Comparison of ENCODE assay signal across 16 cellular contexts in the genomic region with DNA sequence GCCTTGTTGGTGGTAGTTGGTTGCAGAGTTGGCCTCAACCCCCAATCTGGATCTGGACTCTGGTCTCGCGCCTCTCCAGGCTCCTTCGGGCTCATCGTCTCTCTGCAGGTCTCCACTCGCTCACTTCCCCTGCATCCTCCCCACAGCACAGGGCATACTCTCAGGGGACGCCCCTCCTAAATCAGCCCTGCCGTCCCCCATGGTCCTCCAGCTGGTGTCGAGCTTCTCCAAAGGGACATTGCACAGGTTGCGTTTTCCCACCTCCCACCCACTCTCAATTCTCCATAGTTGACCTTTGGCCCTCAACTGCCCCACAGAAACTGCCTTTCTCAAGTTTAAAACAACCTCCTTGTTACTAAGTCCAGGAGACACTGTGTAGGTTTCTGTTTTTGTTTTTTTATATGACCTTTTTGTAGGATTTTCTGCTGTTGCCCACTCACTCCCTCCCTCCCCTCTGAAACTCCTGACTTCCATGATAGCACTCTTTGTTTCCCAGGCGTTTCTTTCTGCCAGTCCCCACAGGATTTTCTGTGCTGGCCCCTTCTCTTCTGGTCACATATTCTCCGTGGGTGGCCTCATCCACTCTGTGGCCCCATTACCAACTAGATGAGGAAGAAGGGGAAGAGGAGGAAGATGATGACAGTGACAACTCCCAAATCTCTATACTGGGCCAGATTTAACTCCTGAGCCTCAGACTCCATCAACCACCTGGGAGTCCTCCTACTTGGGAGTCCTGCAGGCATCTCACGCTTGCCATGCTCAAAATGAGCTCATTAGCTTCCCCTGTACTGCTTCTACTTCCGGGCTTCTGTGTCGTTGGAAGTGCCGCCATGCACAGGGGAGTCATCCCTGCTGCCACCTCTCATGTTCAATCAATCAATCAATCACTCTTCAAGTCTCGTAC.
"Had no signal": no experiment of that assay in that cellular context is flagged by ENCODE, and none has a peak within 500 bp of the region (broad histone marks: within the 10 kb centered on the region; RNA-seq: fewer than 3 reads in every experiment).

No MANE protein-coding gene starts in this region.

- H3K79me2 ChIP-seq: hepatocyte had no signal

- H2AFZ ChIP-seq: hepatocyte had no signal

- H3K36me3 ChIP-seq: gastrocnemius medialis had no signal

- H3K4me3 Mint-ChIP-seq: activated naive CD8-positive, alpha-beta T cell; activated T-cell treated with anti-CD3 and anti-CD28 coated beads, Interleukin-2, amount 50 U/mL, for 4 hours; stimulated activated naive CD8-positive, alpha-beta T cell treated with anti-CD3 and anti-CD28 coated beads, Interleukin-15, amount 100 ng/mL, for 72 hours; T-helper 2 cell treated with Interferon-gamma antibody and Interleukin-4, amounts not matched to agents 5 μg/mL and 100 μg/mL, for 36 hours had no signal

- H3K27me3 Mint-ChIP-seq: activated naive CD8-positive, alpha-beta T cell had no signal

- DNase-seq: activated CD4-positive, alpha-beta T cell treated with anti-CD3 and anti-CD28 coated beads, Interleukin-2, amount 50 U/mL, for 4 hours; activated CD4-positive, CD25-positive, alpha-beta regulatory T cell treated with anti-CD3 and anti-CD28 coated beads, Interleukin-2, amount 50 U/mL, for 72 hours; activated effector memory CD4-positive, alpha-beta T cell treated with anti-CD3 and anti-CD28 coated beads, Interleukin-2, amount 50 U/mL, for 16 hours; activated T-cell treated with anti-CD3 and anti-CD28 coated beads, Interleukin-2, amount 50 U/mL, for 4 hours; anterior cingulate cortex; effector CD4-positive, alpha-beta T cell; gastrocnemius medialis; left ventricle myocardium superior; stimulated activated CD4-positive, alpha-beta T cell treated with anti-CD3 and anti-CD28 coated beads, Interleukin-4, amount 100 ng/mL, for 1 hour; stimulated activated CD8-positive, alpha-beta memory T cell treated with anti-CD3 and anti-CD28 coated beads, Interleukin-4, amount 100 ng/mL, for 48 hours; stimulated activated naive CD8-positive, alpha-beta T cell treated with anti-CD3 and anti-CD28 coated beads, Interleukin-15, amount 100 ng/mL, for 72 hours; testis had no signal

- H3K4me1 ChIP-seq: gastrocnemius medialis had no signal

- H3K36me3 Mint-ChIP-seq: activated naive CD8-positive, alpha-beta T cell had no signal

- H3K27me3 ChIP-seq: hepatocyte, testis had no signal

- H3K27ac ChIP-seq: gastrocnemius medialis, hepatocyte, testis had no signal

- ATAC-seq: activated T-cell treated with anti-CD3 and anti-CD28 coated beads, Interleukin-2, amount 50 U/mL, for 4 hours; gastrocnemius medialis; left ventricle myocardium superior; stimulated activated naive CD8-positive, alpha-beta T cell treated with anti-CD3 and anti-CD28 coated beads, Interleukin-15, amount 100 ng/mL, for 72 hours had no signal

- H3K9me3 Mint-ChIP-seq: activated T-cell treated with anti-CD3 and anti-CD28 coated beads, Interleukin-2, amount 50 U/mL, for 4 hours; stimulated activated naive CD8-positive, alpha-beta T cell treated with anti-CD3 and anti-CD28 coated beads, Interleukin-15, amount 100 ng/mL, for 72 hours; T-helper 2 cell treated with Interferon-gamma antibody and Interleukin-4, amounts not matched to agents 5 μg/mL and 100 μg/mL, for 36 hours had no signal

- H3K9me3 ChIP-seq: gastrocnemius medialis, testis had no signal

- H3K4me2 ChIP-seq: hepatocyte had no signal

- FAIRE-seq: colon had no signal

- H3K27ac Mint-ChIP-seq: activated naive CD8-positive, alpha-beta T cell; T-helper 2 cell treated with Interferon-gamma antibody and Interleukin-4, amounts not matched to agents 5 μg/mL and 100 μg/mL, for 36 hours had no signal

- H3K4me3 ChIP-seq: gastrocnemius medialis, hepatocyte, testis had no signal
